8 cellular contexts compared by ENCODE assay signal in the genomic region with DNA sequence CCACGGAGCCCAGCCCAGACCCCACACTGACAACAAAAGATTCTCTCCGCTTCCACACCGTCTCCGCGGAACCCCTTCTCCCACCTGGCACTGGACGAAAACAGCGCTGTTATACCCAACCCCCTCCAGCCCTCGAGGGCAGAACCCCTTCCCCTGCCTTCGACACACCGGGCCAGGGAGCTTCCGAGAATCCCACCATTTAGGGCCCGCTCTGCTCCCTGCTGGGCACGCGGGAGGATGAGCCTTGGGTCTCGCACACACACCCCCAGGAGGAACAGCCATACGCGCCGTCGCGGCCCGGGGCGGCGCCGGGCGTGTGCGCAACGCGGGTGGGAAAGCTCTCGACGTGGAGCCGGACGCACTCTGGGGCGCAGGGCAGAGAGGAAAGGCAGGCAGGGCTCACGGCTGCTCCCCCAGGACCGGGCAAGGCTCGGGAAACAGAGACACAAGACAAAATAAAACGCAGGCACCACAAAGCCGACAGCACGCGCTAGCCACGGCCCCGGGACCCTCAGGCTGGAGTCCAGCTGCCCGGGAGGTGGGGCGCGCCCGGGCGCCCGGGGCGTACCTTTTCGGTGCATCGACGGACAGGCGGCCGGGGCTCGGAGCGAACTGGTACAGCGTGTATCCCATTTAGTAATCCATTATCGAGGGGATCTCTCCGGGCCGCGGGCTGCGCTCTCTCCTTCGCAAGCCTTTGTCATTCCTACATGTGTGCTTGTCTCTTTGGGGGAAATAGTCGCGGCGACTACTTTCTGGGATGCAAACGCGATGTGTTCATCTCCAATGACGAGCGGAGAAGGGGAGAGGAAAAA. TPM values are rescaled to one million over a fixed set of nuclear protein-coding genes. Genes with fewer than 3 reads are reported as not detected.
A peak's percentile ranks its signal among the peaks of the same experiment; 100 is the strongest.
DNase-seq lines count a peak whose midpoint lies in the region; ATAC-seq and TF ChIP-seq lines count a peak whose summit lies in the region.

No MANE protein-coding gene starts in this region.

- no peak for TF ChIP-seq EP300 in esophagus muscularis mucosa (IDR thresholded peaks at IDR 0.05)

- peaks cover 19% of the 10 kb centered on the region for H3K4me1 Mint-ChIP-seq in T-helper 1 cell treated with Interleukin-12 subunit alpha and Interleukin-12 subunit beta and Interleukin-4 antibody, amounts not matched to agents 30 μg/mL and 1 μg/mL, for 36 hours (ENCODE audit: low read depth)
- peaks cover 20 to 38% (median 33%) of the 10 kb centered on the region in 3 donors for H3K4me1 Mint-ChIP-seq in naive B cell

- intact Hi-C loops in esophagus muscularis mucosa (cut with DNase I), result loop anchor here (2.0 to 10.0 kb wide), 3 partner anchors 371 to 881 kb away; no protein-coding TSS in a partner anchor

- H3K9me3 Mint-ChIP-seq in T-helper 1 cell treated with Interleukin-12 subunit alpha and Interleukin-12 subunit beta and Interleukin-4 antibody, amounts not matched to agents 30 μg/mL and 1 μg/mL, for 36 hours, result no peaks in the 10 kb centered on the region
- peaks cover 0 to 1% (median 0%) of the 10 kb centered on the region in 7 donors for H3K9me3 Mint-ChIP-seq in naive B cell

- peak overlapping the region; percentile 73 to 83 (median 76) for H3K27ac ChIP-seq in esophagus muscularis mucosa (replicated peaks in 1 of 4)

- peak overlapping the region; percentile 88 for H3K4me3 Mint-ChIP-seq in T-helper 1 cell treated with Interleukin-12 subunit alpha and Interleukin-12 subunit beta and Interleukin-4 antibody, amounts not matched to agents 30 μg/mL and 1 μg/mL, for 36 hours
- peak overlapping the region; percentile 79 to 97 (median 89) for H3K4me3 Mint-ChIP-seq in naive B cell

- H3K27me3 Mint-ChIP-seq in T-helper 1 cell treated with Interleukin-12 subunit alpha and Interleukin-12 subunit beta and Interleukin-4 antibody, amounts not matched to agents 30 μg/mL and 1 μg/mL, for 36 hours (ENCODE audit: low read depth), result peaks cover 79% of the 10 kb centered on the region
- peaks cover 59 to 85% (median 76%) of the 10 kb centered on the region in 3 donors for H3K27me3 Mint-ChIP-seq in naive B cell

- DNase-seq in T-helper 1 cell (no peak), SW480 (ENCODE audit: low spot score) (peak; percentile 33), esophagus muscularis mucosa (ENCODE audit: extremely low spot score) (no peak), naive B cell (no peak), mucosa of gallbladder (ENCODE audit: low spot score) (no peak)

- no peaks in the 10 kb centered on the region for H3K36me3 ChIP-seq in esophagus muscularis mucosa

- no peak overlapping the region for H3K27ac Mint-ChIP-seq in T-helper 1 cell treated with Interleukin-12 subunit alpha and Interleukin-12 subunit beta and Interleukin-4 antibody, amounts not matched to agents 30 μg/mL and 1 μg/mL, for 36 hours
- peak overlapping the region in 3 of 6 donors; percentile 44 to 72 (median 52) for H3K27ac Mint-ChIP-seq in naive B cell

- peaks cover 0 to 42% (median 0%) of the 10 kb centered on the region in 4 donors for H3K27me3 ChIP-seq in esophagus muscularis mucosa

- H3K4me1 ChIP-seq in esophagus muscularis mucosa, result peaks cover 24 to 50% (median 47%) of the 10 kb centered on the region in 4 donors

- no peak for ATAC-seq in naive B cell (ENCODE audit: low read depth in 2 of 2)
- ATAC-seq in HG03565 (IDR thresholded peaks at IDR 0.05; ENCODE audit: unreplicated experiment), result no peak
- ATAC-seq in HG02678 (IDR thresholded peaks at IDR 0.05; ENCODE audit: unreplicated experiment), result no peak

- TF ChIP-seq CTCF in esophagus muscularis mucosa (IDR thresholded peaks at IDR 0.05), result no peak

- under 1% methylated on average over 42 of the region's 70 CpGs for WGBS in esophagus muscularis mucosa

- TF ChIP-seq POLR2A in esophagus muscularis mucosa (IDR thresholded peaks at IDR 0.05; ENCODE audit: low read depth), result no peak

- H3K4me3 ChIP-seq in esophagus muscularis mucosa, result peak overlapping the region; percentile 60 to 82 (median 76)

- no peaks in the 10 kb centered on the region for H3K9me3 ChIP-seq in esophagus muscularis mucosa

- no peaks in the 10 kb centered on the region for H3K36me3 Mint-ChIP-seq in T-helper 1 cell treated with Interleukin-12 subunit alpha and Interleukin-12 subunit beta and Interleukin-4 antibody, amounts not matched to agents 30 μg/mL and 1 μg/mL, for 36 hours (ENCODE audit: low read depth)
- peaks cover 1 to 4% of the 10 kb centered on the region in 2 donors for H3K36me3 Mint-ChIP-seq in naive B cell

RNA-seq across cellular contexts. Expression of a gene that starts 0.8 kb away (rescaled TPM):
- total RNA-seq in esophagus muscularis mucosa (10 to 100 TPM; 10.9 to 20.9 (median 14.3) TPM), mucosa of gallbladder (98.1 TPM)
- 1 to 10 TPM in 3 of 6 donors, under 1 TPM in 2, not detected in 1; 0.48 to 1.6 (median 1.1) TPM for polyA plus RNA-seq in naive B cell (ENCODE audit: low read depth in 6 of 6)
